Comparison of ENCODE assay signal across 11 cellular contexts in the genomic region with DNA sequence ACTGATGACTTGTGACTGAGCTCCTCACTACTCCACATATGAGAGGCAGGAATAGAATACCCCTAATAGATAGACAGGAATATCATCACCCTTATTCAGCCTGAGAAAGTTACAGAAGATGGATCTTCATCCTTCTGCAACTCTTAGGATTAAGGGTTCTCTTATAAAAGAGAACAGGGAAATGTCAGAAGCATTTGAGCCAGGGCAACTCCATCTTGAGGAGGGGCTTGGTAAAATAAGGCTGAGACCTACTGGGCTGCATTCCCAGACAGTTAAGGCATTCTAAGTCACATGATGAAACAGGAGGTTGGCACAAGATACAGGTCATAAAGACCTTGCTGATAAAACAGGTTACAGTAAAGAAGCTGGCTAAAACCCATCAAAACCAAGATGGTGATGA.
"Had no signal": no experiment of that assay in that cellular context is flagged by ENCODE, and none has a peak within 500 bp of the region (broad histone marks: within the 10 kb centered on the region; RNA-seq: fewer than 3 reads in every experiment).

No MANE protein-coding gene starts in this region.

- H3K4me3 ChIP-seq: GM23248, GM23338, HAP-1 had no signal

- H3K27ac ChIP-seq: GM23248 had no signal

- H3K9me3 ChIP-seq: HAP-1 had no signal

- H3K4me2 ChIP-seq: GM23338 had no signal

- ATAC-seq: GM23338, HCT116 had no signal

- DNase-seq: GM23248, GOT3, H7, H9, HCEC 1CT, HFFc6 had no signal

- FAIRE-seq: H1, H54 had no signal

- H3K9ac ChIP-seq: GM23248 had no signal

- H3K36me3 ChIP-seq: HAP-1 had no signal

- H2AFZ ChIP-seq: GM23248, GM23338 had no signal

- H3K4me1 ChIP-seq: HAP-1 had no signal
